Comparison of ENCODE assay signal across 9 cellular contexts in the genomic region with DNA sequence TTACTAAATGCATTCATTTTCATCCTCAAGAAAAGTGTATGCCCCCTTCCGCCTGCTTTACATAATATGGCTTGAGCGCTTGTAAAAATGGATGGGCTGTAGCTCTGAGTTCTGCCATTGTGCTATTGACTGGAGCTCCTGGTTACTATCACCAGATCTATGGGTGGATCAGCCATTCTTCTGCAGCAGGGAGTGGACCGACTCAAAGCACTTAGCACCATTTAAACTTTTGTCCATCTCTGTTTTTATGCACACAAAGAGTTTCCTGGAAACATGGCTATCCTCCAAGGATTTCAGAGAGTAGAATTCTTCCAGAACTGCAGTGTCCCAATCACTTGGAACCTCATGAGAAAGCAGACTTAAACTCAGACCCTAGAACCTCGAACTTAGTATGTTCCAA. TPM values are rescaled to one million over a fixed set of nuclear protein-coding genes. Genes with fewer than 3 reads are reported as not detected.
DNase-seq lines count a peak whose midpoint lies in the region; ATAC-seq and TF ChIP-seq lines count a peak whose summit lies in the region.
"Had no signal": no experiment of that assay in that cellular context is flagged by ENCODE, and none has a peak within 500 bp of the region (broad histone marks: within the 10 kb centered on the region; RNA-seq: fewer than 3 reads in every experiment).

No MANE protein-coding gene starts in this region.

- H3K27me3 Mint-ChIP-seq in nephron progenitor cell (ENCODE audit: low read depth, poor library complexity) = no peaks in the 10 kb centered on the region
- H3K27me3 Mint-ChIP-seq: CD4-positive, alpha-beta memory T cell had no signal

- no peaks in the 10 kb centered on the region for H3K27me3 ChIP-seq in HL-60 (ENCODE audit: insufficient read depth, poor library complexity, severe bottlenecking)
- H3K27me3 ChIP-seq in mononuclear cell (ENCODE audit: insufficient read depth, low read length) = no peaks in the 10 kb centered on the region

- no peak for ATAC-seq in GM18861 (IDR thresholded peaks at IDR 0.05; ENCODE audit: unreplicated experiment)
- no peak for ATAC-seq in GM21360 (IDR thresholded peaks at IDR 0.05; ENCODE audit: unreplicated experiment)

- H3K4me3 Mint-ChIP-seq in nephron progenitor cell = no peak overlapping the region
- H3K4me3 Mint-ChIP-seq: CD4-positive, alpha-beta memory T cell had no signal

- peak overlapping the region; percentile 76 for H3K27ac ChIP-seq in 22Rv1
- H3K27ac ChIP-seq in HL-60 (replicated peaks) = peak overlapping the region; percentile 56

- H3K27ac Mint-ChIP-seq in nephron progenitor cell = no peak overlapping the region
- H3K27ac Mint-ChIP-seq: CD4-positive, alpha-beta memory T cell had no signal

- H3K36me3 Mint-ChIP-seq in nephron progenitor cell (ENCODE audit: low read depth) = no peaks in the 10 kb centered on the region

- no peaks in the 10 kb centered on the region for H3K9me3 Mint-ChIP-seq in nephron progenitor cell
- H3K9me3 Mint-ChIP-seq: CD4-positive, alpha-beta memory T cell had no signal

- TF ChIP-seq CTCF in 22Rv1 (IDR thresholded peaks at IDR 0.05) = no peak
- no peak for TF ChIP-seq CTCF in HL-60 (IDR thresholded peaks at IDR 0.05; ENCODE audit: insufficient read depth, low read length)
- TF ChIP-seq CTCF in nephron progenitor cell (IDR thresholded peaks at IDR 0.05) = no peak

- no peak for DNase-seq in HL-60 (ENCODE audit: low read depth in 1 of 2, low spot score in 1 of 2)
- peak; percentile 57 for DNase-seq in dermis blood vessel endothelial cell
- no peak for DNase-seq in inferior parietal cortex (ENCODE audit: extremely low spot score)
- no peak for DNase-seq in nephron progenitor cell
- DNase-seq: CD4-positive, alpha-beta memory T cell had no signal

- H3K4me3 ChIP-seq in HL-60 (replicated peaks; ENCODE audit: insufficient read depth, low read length) (peak overlapping the region; percentile 18), mononuclear cell (ENCODE audit: low read length) (peak overlapping the region; percentile 31)

- H3K4me1 Mint-ChIP-seq in nephron progenitor cell = peaks cover 38% of the 10 kb centered on the region

- H3K9me3 ChIP-seq in mononuclear cell (ENCODE audit: low read depth, low read length) = no peaks in the 10 kb centered on the region

- peaks cover 84% of the 10 kb centered on the region for H3K4me1 ChIP-seq in mononuclear cell (ENCODE audit: insufficient read depth, low read length)

RNA-seq across cellular contexts. Expression of gene NUMB, which starts 4.5 kb away (rescaled TPM):
- total RNA-seq in dermis blood vessel endothelial cell (46.3 and 81.6 TPM in 2 replicates), mononuclear cell (41.1 TPM)

RNA-seq across cellular contexts. Expression of gene RIOX1, which starts 27.9 kb away (rescaled TPM):
- 27.0 and 31.0 TPM in 2 replicates for total RNA-seq in dermis blood vessel endothelial cell
- total RNA-seq in mononuclear cell = 32.2 TPM
